In genomic region chr12:98837134-98837747, GRCh38 we compare ENCODE assay signal across 7 cellular contexts.
DNase-seq lines count a peak whose midpoint lies in the region; ATAC-seq, FAIRE-seq and TF ChIP-seq lines count a peak whose summit lies in the region.
"Not testable (repeated sequence)": the region's sequence is repeated elsewhere in the genome, so short reads cannot be mapped to it uniquely, and the experiment has no call there.

No MANE protein-coding gene starts in this region.

- not testable (repeated sequence) for H4K20me1 ChIP-seq in IMR-90 (ENCODE audit: insufficient read depth, low read length)

- not testable (repeated sequence) for TF ChIP-seq RAD21 in IMR-90 (IDR thresholded peaks at IDR 0.05; ENCODE audit: low read length)

- H4K5ac ChIP-seq in IMR-90 (ENCODE audit: low read depth, low read length), result not testable (repeated sequence)

- H2AK5ac ChIP-seq in IMR-90 (ENCODE audit: low read depth, low read length); mesenchymal stem cell (ENCODE audit: low read length, severe bottlenecking): not testable (repeated sequence)

- not testable (repeated sequence) for ATAC-seq in IMR-90 (ENCODE audit: low read depth)

- BruUV-seq in IMR-90 (replicated peaks; lab: Mats Ljungman, UMichigan), result not testable (repeated sequence)

- not testable (repeated sequence) for H3K27ac ChIP-seq in IMR-90 (ENCODE audit: insufficient read depth, low read length)
- peak overlapping the region; percentile 54 for H3K27ac ChIP-seq in mesenchymal stem cell (ENCODE audit: low read length, poor library complexity, severe bottlenecking)

- intact Hi-C loops in IMR-90 (cut with micrococcal nuclease), result not testable (repeated sequence)

- H3K4me3 ChIP-seq in IMR-90 (ENCODE audit: insufficient read depth, low read depth, low read length); adipocyte (ENCODE audit: low read length); bronchial epithelial cell (ENCODE audit: low read depth, low read length); fibroblast of pulmonary artery (replicated peaks; ENCODE audit: low read depth, low read length); mesenchymal stem cell (ENCODE audit: insufficient read depth in 1 of 2, low read depth in 1 of 2, low read length in 2 of 2): not testable (repeated sequence)

- CTCF ChIA-PET in IMR-90 (lab: Yijun Ruan, JAX), result interaction anchor here (1.6 kb wide), 1 partner anchor 17 kb away, joined by 6 read pairs; no protein-coding TSS in a partner anchor

- H3K79me1 ChIP-seq in IMR-90 (ENCODE audit: low read depth in 1 of 2, low read length in 2 of 2); mesenchymal stem cell (replicated peaks; ENCODE audit: low read length, poor library complexity, severe bottlenecking): not testable (repeated sequence)

- not testable (repeated sequence) for H2BK5ac ChIP-seq in IMR-90 (ENCODE audit: low read depth, low read length, poor library complexity, severe bottlenecking); mesenchymal stem cell (ENCODE audit: low read depth, low read length, poor library complexity, severe bottlenecking)

- DNase-seq in ELR (ENCODE audit: low read depth) (peak; percentile 23), IMR-90 (peak; percentile 57), NCI-H226 (peak; percentile 33), adipocyte (ENCODE audit: low read depth) (peak; percentile 60), bronchial epithelial cell (ENCODE audit: low read depth) (peak; percentile 48), fibroblast of pulmonary artery (ENCODE audit: low read depth) (peak; percentile 9)
- not testable (repeated sequence) for DNase-seq in mesenchymal stem cell

- H3K27me3 ChIP-seq in IMR-90 (ENCODE audit: control insufficient read depth, insufficient read depth, low read length); adipocyte (replicated peaks; ENCODE audit: control insufficient read depth, insufficient read depth, low read length); bronchial epithelial cell (ENCODE audit: control insufficient read depth, insufficient read depth, low read length); mesenchymal stem cell (ENCODE audit: control insufficient read depth in 1 of 2, insufficient read depth in 1 of 2, low read length in 2 of 2): not testable (repeated sequence)

- H2AK9ac ChIP-seq in IMR-90 (replicated peaks; ENCODE audit: low read depth, low read length, poor library complexity), result not testable (repeated sequence)

- dilution Hi-C loops in IMR-90 (cut with HindIII; ENCODE audit: low sequenced_read_pairs, unreplicated experiment), result not testable (repeated sequence)

- POLR2A ChIA-PET in IMR-90 (lab: Charles Lee; ENCODE audit: unreplicated experiment), result not testable (repeated sequence)

- not testable (repeated sequence) for H3K9me1 ChIP-seq in IMR-90 (ENCODE audit: insufficient read depth, low read length)

- not testable (repeated sequence) for H3K9ac ChIP-seq in IMR-90 (ENCODE audit: low read depth, low read length); adipocyte (ENCODE audit: low read length); mesenchymal stem cell (ENCODE audit: low read length)

- H3K4me2 ChIP-seq in IMR-90 (ENCODE audit: low read depth, low read length); mesenchymal stem cell (ENCODE audit: low read length, poor library complexity, severe bottlenecking): not testable (repeated sequence)

- H3K23ac ChIP-seq in IMR-90 (ENCODE audit: low read depth, low read length); mesenchymal stem cell (ENCODE audit: low read length in 2 of 2): not testable (repeated sequence)

- H4K8ac ChIP-seq in IMR-90 (ENCODE audit: low read depth in 2 of 2, low read length in 2 of 2); mesenchymal stem cell (ENCODE audit: low read length): not testable (repeated sequence)

- in situ Hi-C loops in IMR-90 (cut with MboI; ENCODE audit: low sequenced_read_pairs), result not testable (repeated sequence)

- H2BK15ac ChIP-seq in IMR-90 (ENCODE audit: low read depth, low read length); mesenchymal stem cell (ENCODE audit: low read depth, poor library complexity, severe bottlenecking): not testable (repeated sequence)

- not testable (repeated sequence) for FAIRE-seq in bronchial epithelial cell (lab: Jason Lieb, UNC)

- H3K14ac ChIP-seq in IMR-90 (replicated peaks; ENCODE audit: low read depth, low read length); mesenchymal stem cell (ENCODE audit: low read length in 2 of 2): not testable (repeated sequence)

- not testable (repeated sequence) for H2BK12ac ChIP-seq in mesenchymal stem cell (ENCODE audit: low read length in 2 of 2)

- TF ChIP-seq CTCF in IMR-90 (conservative IDR thresholded peaks at IDR 0.05; ENCODE audit: low read depth, low read length); bronchial epithelial cell (IDR thresholded peaks at IDR 0.05; ENCODE audit: insufficient read depth, low read length, severe bottlenecking); fibroblast of pulmonary artery (IDR thresholded peaks at IDR 0.05; ENCODE audit: low read length, missing control alignments): not testable (repeated sequence)

- not testable (repeated sequence) for H2BK20ac ChIP-seq in IMR-90 (ENCODE audit: low read depth, low read length)

- H3K9me3 ChIP-seq in IMR-90 (ENCODE audit: control insufficient read depth, insufficient read depth, low read length); adipocyte (ENCODE audit: control insufficient read depth, low read length); mesenchymal stem cell (ENCODE audit: control insufficient read depth, low read length): not testable (repeated sequence)

- 80% methylated on average over 1 of the region's 12 CpGs; no CpG with 5 or more reads in 1 of the 2 experiments for whole genome bisulfite sequencing in IMR-90 (ENCODE audit: extremely low coverage in 2 of 2, insufficient read length in 1 of 2), 2 experiments
- 93% methylated on average over 9 of the region's 12 CpGs for WGBS in mesenchymal stem cell

- H3K18ac ChIP-seq in IMR-90 (ENCODE audit: low read depth, low read length); mesenchymal stem cell (ENCODE audit: low read depth in 1 of 2, low read length in 2 of 2): not testable (repeated sequence)

- not testable (repeated sequence) for TF ChIP-seq POLR2A in IMR-90 (IDR thresholded peaks at IDR 0.05; ENCODE audit: low read depth, low read length)

- H3K56ac ChIP-seq in IMR-90 (ENCODE audit: extremely low read depth, insufficient read depth, low read length), result not testable (repeated sequence)

- not testable (repeated sequence) for H3K4ac ChIP-seq in IMR-90 (ENCODE audit: low read depth, low read length); mesenchymal stem cell (ENCODE audit: low read depth in 1 of 2, low read length in 2 of 2)

- H3K36me3 ChIP-seq in IMR-90 (ENCODE audit: control insufficient read depth, insufficient read depth, low read length); adipocyte (ENCODE audit: control insufficient read depth, insufficient read depth, low read length, severe bottlenecking); bronchial epithelial cell (ENCODE audit: control insufficient read depth, insufficient read depth, low read length); mesenchymal stem cell (ENCODE audit: control insufficient read depth in 1 of 2, insufficient read depth in 2 of 2, low read depth in 1 of 2, low read length in 2 of 2): not testable (repeated sequence)

- H3K4me1 ChIP-seq in IMR-90 (ENCODE audit: control insufficient read depth, insufficient read depth, low read length); adipocyte (ENCODE audit: control insufficient read depth, insufficient read depth, low read length); mesenchymal stem cell (ENCODE audit: control insufficient read depth, insufficient read depth, low read depth, low read length): not testable (repeated sequence)

- H4K91ac ChIP-seq in IMR-90 (ENCODE audit: insufficient read depth, low read depth, low read length); mesenchymal stem cell (ENCODE audit: low read length): not testable (repeated sequence)

- H2BK120ac ChIP-seq in IMR-90 (ENCODE audit: low read depth, low read length); mesenchymal stem cell (ENCODE audit: low read depth, low read length): not testable (repeated sequence)

- not testable (repeated sequence) for H2AFZ ChIP-seq in IMR-90 (replicated peaks; ENCODE audit: low read length, poor library complexity); mesenchymal stem cell (ENCODE audit: low read depth, low read length)
